ENCODE assay signal across 21 cellular contexts in the genomic region with DNA sequence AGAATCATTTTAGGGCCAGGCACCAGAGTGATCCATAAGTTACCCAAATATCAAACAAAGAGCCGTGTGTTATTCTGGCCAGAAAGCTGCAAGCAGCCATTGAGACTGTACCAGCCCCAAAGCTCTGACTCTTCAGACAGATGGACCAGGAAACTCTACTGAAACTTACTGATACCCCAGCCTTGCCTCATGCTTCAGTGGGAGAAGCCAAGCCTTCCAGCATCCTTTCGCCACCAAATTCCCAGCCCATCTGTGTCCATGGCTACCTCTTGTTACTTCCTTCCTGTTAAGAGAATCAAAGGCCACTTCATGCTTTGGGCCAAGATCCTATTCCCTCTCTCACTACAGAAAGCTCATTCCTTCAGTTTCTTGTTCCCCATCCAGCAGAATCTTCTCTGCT. TPM values are rescaled to one million over a fixed set of nuclear protein-coding genes. Genes with fewer than 3 reads are reported as not detected.
"Had no signal": no experiment of that assay in that cellular context is flagged by ENCODE, and none has a peak within 500 bp of the region (broad histone marks: within the 10 kb centered on the region; RNA-seq: fewer than 3 reads in every experiment).

No MANE protein-coding gene starts in this region.

- H3K4me3 ChIP-seq: hepatocyte, left lung, lower lobe of right lung, mucosa of descending colon, neural progenitor cell, prostate gland, right lobe of liver, suprapubic skin, transverse colon, vagina had no signal

- H3K36me3 Mint-ChIP-seq: naive B cell; stimulated activated naive B cell treated with anti-CD40 and anti-IgM and Interleukin-4, amounts not matched to agents 10 μg/mL and 1 μg/mL and 100 μg/mL, for 72 hours had no signal

- ATAC-seq: effector memory CD8-positive, alpha-beta T cell; left lung; lower lobe of right lung; mucosa of descending colon; natural killer cell treated with Interleukin-12 subunit alpha and Interleukin-12 subunit beta and Interleukin-15 and Interleukin-18, amount 100 ng/mL, for 72 hours; right lobe of liver; stimulated activated naive B cell treated with anti-CD40 and anti-IgM and Interleukin-4, amounts not matched to agents 10 μg/mL and 1 μg/mL and 100 μg/mL, for 72 hours had no signal

- H3K4me3 Mint-ChIP-seq: effector memory CD8-positive, alpha-beta T cell; naive B cell; natural killer cell treated with Interleukin-12 subunit alpha and Interleukin-12 subunit beta and Interleukin-15 and Interleukin-18, amount 100 ng/mL, for 72 hours; neural progenitor cell; stimulated activated naive B cell treated with anti-CD40 and anti-IgM and Interleukin-4, amounts not matched to agents 10 μg/mL and 1 μg/mL and 100 μg/mL, for 72 hours; stimulated activated naive CD8-positive, alpha-beta T cell treated with anti-CD3 and anti-CD28 coated beads, Interleukin-15, Interleukin-2, amounts not matched to agents 100 ng/mL and 50 ng/mL, for 24 hours had no signal

- H3K27ac ChIP-seq: hepatocyte, left lung, lower lobe of right lung, neural progenitor cell, prostate gland, right lobe of liver, suprapubic skin, transverse colon, vagina had no signal

- H3K4me1 Mint-ChIP-seq: naive B cell; neural progenitor cell; stimulated activated naive B cell treated with anti-CD40 and anti-IgM and Interleukin-4, amounts not matched to agents 10 μg/mL and 1 μg/mL and 100 μg/mL, for 72 hours had no signal

- H3K36me3 ChIP-seq: left lung, lower lobe of right lung, neural progenitor cell, prostate gland, right lobe of liver, suprapubic skin, transverse colon, vagina had no signal

- H3K27me3 Mint-ChIP-seq: effector memory CD8-positive, alpha-beta T cell; naive B cell; stimulated activated naive B cell treated with anti-CD40 and anti-IgM and Interleukin-4, amounts not matched to agents 10 μg/mL and 1 μg/mL and 100 μg/mL, for 72 hours; stimulated activated naive CD8-positive, alpha-beta T cell treated with anti-CD3 and anti-CD28 coated beads, Interleukin-15, Interleukin-2, amounts not matched to agents 100 ng/mL and 50 ng/mL, for 24 hours had no signal

- H3K27me3 ChIP-seq: hepatocyte, left lung, neural progenitor cell, right lobe of liver, suprapubic skin, transverse colon, vagina had no signal

- H3K9me3 ChIP-seq: left lung, lower lobe of right lung, mucosa of descending colon, prostate gland, right lobe of liver, suprapubic skin, transverse colon, vagina had no signal

- DNase-seq: cerebellar nuclear complex; cortex of kidney; effector memory CD8-positive, alpha-beta T cell; kidney; left lung; lower lobe of right lung; mucosa of descending colon; naive B cell; right lobe of liver; small intestine; stimulated activated CD4-positive, alpha-beta T cell treated with anti-CD3 and anti-CD28 coated beads, Interleukin-15, amount 100 ng/mL, for 24 hours; stimulated activated CD4-positive, alpha-beta T cell treated with anti-CD3 and anti-CD28 coated beads, Interleukin-2, amount 100 ng/mL, for 48 hours; stimulated activated naive B cell treated with anti-CD40 and anti-IgM and Interleukin-4, amounts not matched to agents 10 μg/mL and 1 μg/mL and 100 μg/mL, for 72 hours; transverse colon had no signal

- H3K4me1 ChIP-seq: left lung, lower lobe of right lung, neural progenitor cell, prostate gland, right lobe of liver, suprapubic skin, transverse colon had no signal

- H3K27ac Mint-ChIP-seq: effector memory CD8-positive, alpha-beta T cell; naive B cell; natural killer cell treated with Interleukin-12 subunit alpha and Interleukin-12 subunit beta and Interleukin-15 and Interleukin-18, amount 100 ng/mL, for 72 hours; neural progenitor cell; stimulated activated naive B cell treated with anti-CD40 and anti-IgM and Interleukin-4, amounts not matched to agents 10 μg/mL and 1 μg/mL and 100 μg/mL, for 72 hours; stimulated activated naive CD8-positive, alpha-beta T cell treated with anti-CD3 and anti-CD28 coated beads, Interleukin-15, Interleukin-2, amounts not matched to agents 100 ng/mL and 50 ng/mL, for 24 hours had no signal

RNA-seq across cellular contexts. Expression of a gene that starts 46.8 kb away (rescaled TPM):
- total RNA-seq: natural killer cell treated with Interleukin-12 subunit alpha and Interleukin-12 subunit beta and Interleukin-15 and Interleukin-18, amount 100 ng/mL, for 72 hours had no signal
